ENCODE assay signal across 9 cellular contexts in genomic region chr19:13031917-13032623, GRCh38. TPM values are rescaled to one million over a fixed set of nuclear protein-coding genes. Genes with fewer than 3 reads are reported as not detected.
DNase-seq lines count a peak whose midpoint lies in the region; ATAC-seq and TF ChIP-seq lines count a peak whose summit lies in the region.
"Had no signal": no experiment of that assay in that cellular context is flagged by ENCODE, and none has a peak within 500 bp of the region (broad histone marks: within the 10 kb centered on the region; RNA-seq: fewer than 3 reads in every experiment).

No MANE protein-coding gene starts in this region.

- no peaks in the 10 kb centered on the region for H3K36me3 Mint-ChIP-seq in endodermal cell (ENCODE audit: low read depth)

- peaks cover 57% of the 10 kb centered on the region for H3K4me1 ChIP-seq in PC-9 (replicated peaks; ENCODE audit: insufficient read depth)
- peaks cover 38% of the 10 kb centered on the region for H3K4me1 ChIP-seq in fibroblast of lung (ENCODE audit: control insufficient read depth, extremely low read depth, insufficient read depth, low read length)
- H3K4me1 ChIP-seq in endodermal cell (ENCODE audit: control insufficient read depth, insufficient read depth, low read length) = no peaks in the 10 kb centered on the region

- no peaks in the 10 kb centered on the region for H3K9me2 ChIP-seq in PC-9 (ENCODE audit: insufficient read depth)

- H3K79me2 ChIP-seq in PC-9 (ENCODE audit: low read depth) (no peaks in the 10 kb centered on the region), fibroblast of lung (ENCODE audit: control insufficient read depth, insufficient read depth, low read length) (peaks cover 98% of the 10 kb centered on the region)

- H3K9me3 Mint-ChIP-seq in endodermal cell = no peaks in the 10 kb centered on the region

- H3K27ac ChIP-seq in PC-9 (peak overlapping the region; percentile 71), fibroblast of lung (ENCODE audit: insufficient read depth, low read length) (peak overlapping the region; percentile 73), endodermal cell (ENCODE audit: low read depth, low read length) (no peak overlapping the region)

- H3K27ac Mint-ChIP-seq in endodermal cell = no peak overlapping the region

- CTCF ChIA-PET in PC-9 (lab: Charles Lee) = interaction anchor here (0.6 to 2.6 kb wide), 2 partner anchors 29 to 307 kb away, joined by 16 to 23 read pairs; no protein-coding TSS in a partner anchor

- TF ChIP-seq CTCF in PC-9 (conservative IDR thresholded peaks at IDR 0.05) = no peak
- no peak for TF ChIP-seq CTCF in fibroblast of lung (conservative IDR thresholded peaks at IDR 0.05 in 1 of 2, IDR thresholded peaks at IDR 0.05 in 1 of 2; ENCODE audit: low read depth in 1 of 2, low read length in 2 of 2)
- TF ChIP-seq CTCF in endodermal cell (conservative IDR thresholded peaks at IDR 0.05) = no peak

- H3K9ac ChIP-seq in fibroblast of lung (ENCODE audit: insufficient read depth, low read length) = no peak overlapping the region
- no peak overlapping the region for H3K9ac ChIP-seq in endodermal cell (ENCODE audit: extremely low read depth, low read length, poor library complexity, severe bottlenecking)

- H3K9me3 ChIP-seq in PC-9 (ENCODE audit: insufficient read depth, low read depth) (no peaks in the 10 kb centered on the region), fibroblast of lung (ENCODE audit: control insufficient read depth, insufficient read depth, low read depth, low read length) (no peaks in the 10 kb centered on the region), endodermal cell (ENCODE audit: control insufficient read depth, low read length) (no peaks in the 10 kb centered on the region)

- WGBS in endodermal cell (ENCODE audit: insufficient coverage in 1 of 2, insufficient read length in 1 of 2), 2 experiments = 49 to 82% methylated on average over 6 to 12 of the region's 12 CpGs

- H3K27me3 ChIP-seq in PC-9 (ENCODE audit: insufficient read depth, low read depth) (no peaks in the 10 kb centered on the region), fibroblast of lung (ENCODE audit: control insufficient read depth, insufficient read depth, low read length) (no peaks in the 10 kb centered on the region), endodermal cell (ENCODE audit: control insufficient read depth, insufficient read depth, low read length, poor library complexity, severe bottlenecking) (peaks cover 90% of the 10 kb centered on the region)

- peaks cover 94% of the 10 kb centered on the region for H3K27me3 Mint-ChIP-seq in endodermal cell (ENCODE audit: insufficient read depth)

- no peak overlapping the region for H2AFZ ChIP-seq in PC-9
- no peak overlapping the region for H2AFZ ChIP-seq in fibroblast of lung (ENCODE audit: low read length)

- H4K20me1 ChIP-seq in PC-9 (ENCODE audit: insufficient read depth) = no peaks in the 10 kb centered on the region
- H4K20me1 ChIP-seq in fibroblast of lung (ENCODE audit: control insufficient read depth, extremely low read depth, insufficient read depth, low read length) = no peaks in the 10 kb centered on the region

- H3K4me2 ChIP-seq in PC-9 (peak overlapping the region; percentile 55), fibroblast of lung (ENCODE audit: extremely low read depth, insufficient read depth, low read length) (peak overlapping the region; percentile 70)

- H3K36me3 ChIP-seq in PC-9 (ENCODE audit: low read depth) (no peaks in the 10 kb centered on the region), fibroblast of lung (ENCODE audit: control insufficient read depth, insufficient read depth, low read length) (peaks cover 12% of the 10 kb centered on the region), endodermal cell (ENCODE audit: control insufficient read depth, insufficient read depth, low read length) (no peaks in the 10 kb centered on the region)

- POLR2A ChIA-PET in PC-9 (lab: Charles Lee; ENCODE audit: unreplicated experiment) = no interaction called here

- no peak for ATAC-seq in GM21737 (IDR thresholded peaks at IDR 0.05; ENCODE audit: unreplicated experiment)
- no peak for ATAC-seq in HG03521 (IDR thresholded peaks at IDR 0.05; ENCODE audit: unreplicated experiment)

- H3K4me3 Mint-ChIP-seq in endodermal cell = no peak overlapping the region

- H3K4me1 Mint-ChIP-seq in endodermal cell = no peaks in the 10 kb centered on the region

- no TSS peak for BruUV-seq in PC-9 (replicated peaks; lab: Mats Ljungman, UMichigan)

- no peak overlapping the region for H3K4me3 ChIP-seq in PC-9
- peak overlapping the region in 2 of 4 experiments; percentile 12 to 38 for H3K4me3 ChIP-seq in fibroblast of lung (replicated peaks in 1 of 4; ENCODE audit: control extremely low read depth in 1 of 4, insufficient read depth in 1 of 4, low read depth in 3 of 4, low read length in 4 of 4)
- no peak overlapping the region for H3K4me3 ChIP-seq in endodermal cell (ENCODE audit: low read length)

- H3F3A ChIP-seq in PC-9 (ENCODE audit: insufficient read depth, low read depth) = peaks cover 29% of the 10 kb centered on the region

- peak; percentile 21 for DNase-seq in DMS153 (lab: John Stamatoyannopoulos, UW)
- peak in 1 of 2 experiments; percentile 68 for DNase-seq in PC-9
- DNase-seq in fibroblast of lung (ENCODE audit: low read depth in 2 of 2) = peak; percentile 72 to 78
- peak; percentile 95 for DNase-seq in pons (ENCODE audit: low spot score)
- no peak for DNase-seq in SIG-M5 (lab: John Stamatoyannopoulos, UW)
- no peak for DNase-seq in endodermal cell
- DNase-seq: NCI-H524 treated with DMSO at 0.1 percent for 48 hours had no signal

- intact Hi-C loops in PC-9 (cut with micrococcal nuclease; ENCODE audit: unreplicated experiment) = no loop called here

RNA-seq across cellular contexts. Expression of gene NFIX, which starts 36.8 kb away (rescaled TPM):
- total RNA-seq in PC-9 (2021) (19.7 and 24.2 TPM in 2 replicates), fibroblast of lung (55.2 and 74.8 TPM in 2 replicates), endodermal cell (under 1 TPM; 0.22 to 0.40 TPM)
- polyA plus RNA-seq in fibroblast of lung = 35.7 and 75.9 TPM in 2 replicates
- 139 and 196 TPM in 2 replicates for polyA plus RNA-seq in fibroblast of lung (2012)
- 272 and 385 TPM in 2 replicates for polyA minus RNA-seq in fibroblast of lung (ENCODE audit: low replicate concordance)
- 0.93 TPM for polyA plus RNA-seq in endodermal cell (2013, experiment 1 of 2)
- 0.70 TPM for polyA plus RNA-seq in endodermal cell (2013, experiment 2 of 2)

Comparison
In these comparisons a context has a peak if more than half of its experiments do, and no peak if none do; other contexts are left out.
1. DNase-seq: peak in DMS153 (single experiment), fibroblast of lung (2 of 2) and pons (single experiment); none in SIG-M5 (single experiment) and endodermal cell (single experiment).
2. RNA of gene NFIX, which starts 36.8 kb away (total RNA-seq): 55.2 to 74.8 TPM in fibroblast of lung and 19.7 to 24.2 TPM in PC-9; 0.22 to 0.40 TPM in endodermal cell; every median in the first group is over 10 times any median in the second.